In the genomic region with DNA sequence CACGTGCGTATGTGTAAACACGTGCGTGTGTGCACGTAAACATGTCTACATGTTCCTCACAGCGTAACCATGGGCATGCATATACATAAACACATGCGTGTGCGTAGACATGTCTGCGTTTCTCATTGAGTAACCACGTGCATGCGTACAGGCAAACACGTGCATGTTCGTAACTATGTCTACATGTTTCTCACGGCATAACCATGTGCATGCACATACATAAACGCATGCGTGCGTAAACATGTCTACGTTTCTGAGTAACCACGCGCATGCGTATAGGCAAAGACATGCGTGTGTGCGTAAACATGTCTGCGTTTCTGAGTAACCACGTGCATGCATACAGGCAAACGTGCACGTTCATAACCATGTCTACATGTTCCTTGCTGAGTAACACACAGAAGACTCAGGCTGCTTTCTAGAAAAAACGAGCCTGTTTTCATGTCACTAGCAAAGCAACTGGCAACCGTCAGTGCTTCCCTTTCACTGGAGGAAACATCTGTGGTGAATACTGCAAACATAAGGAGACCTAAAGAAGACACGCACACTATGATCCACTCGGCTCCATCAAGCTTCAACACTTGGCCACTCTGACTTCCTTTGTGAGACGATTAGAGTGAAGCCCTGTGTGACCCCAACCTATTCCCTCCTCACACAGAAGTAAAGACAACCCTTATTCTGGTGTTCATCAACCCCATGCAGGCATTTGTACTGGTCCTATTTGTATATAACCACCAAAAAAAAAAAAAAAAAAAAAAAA, we compare ENCODE assay signal across 1 cellular context.
TF ChIP-seq lines count a peak whose summit lies in the region.

No MANE protein-coding gene starts in this region.

TF ChIP-seq in endothelial cell of umbilical vein, 7 proteins besides CTCF, POLR2A, EP300 and RAD21:
- no peak for TF ChIP-seq GATA2 (IDR thresholded peaks at IDR 0.05; ENCODE audit: insufficient read depth, insufficient read length, low read depth, low read length)
- no peak for TF ChIP-seq JUN (IDR thresholded peaks at IDR 0.05; ENCODE audit: borderline replicate concordance, insufficient read depth, insufficient read length, low read depth)
- TF ChIP-seq FOS (IDR thresholded peaks at IDR 0.05; ENCODE audit: borderline replicate concordance, insufficient read depth, low read length), result no peak
- no peak for TF ChIP-seq POLR2AphosphoS5 (IDR thresholded peaks at IDR 0.05; ENCODE audit: insufficient read depth, low read depth, low read length)
